ENCODE assay signal across 1 cellular context in the genomic region with DNA sequence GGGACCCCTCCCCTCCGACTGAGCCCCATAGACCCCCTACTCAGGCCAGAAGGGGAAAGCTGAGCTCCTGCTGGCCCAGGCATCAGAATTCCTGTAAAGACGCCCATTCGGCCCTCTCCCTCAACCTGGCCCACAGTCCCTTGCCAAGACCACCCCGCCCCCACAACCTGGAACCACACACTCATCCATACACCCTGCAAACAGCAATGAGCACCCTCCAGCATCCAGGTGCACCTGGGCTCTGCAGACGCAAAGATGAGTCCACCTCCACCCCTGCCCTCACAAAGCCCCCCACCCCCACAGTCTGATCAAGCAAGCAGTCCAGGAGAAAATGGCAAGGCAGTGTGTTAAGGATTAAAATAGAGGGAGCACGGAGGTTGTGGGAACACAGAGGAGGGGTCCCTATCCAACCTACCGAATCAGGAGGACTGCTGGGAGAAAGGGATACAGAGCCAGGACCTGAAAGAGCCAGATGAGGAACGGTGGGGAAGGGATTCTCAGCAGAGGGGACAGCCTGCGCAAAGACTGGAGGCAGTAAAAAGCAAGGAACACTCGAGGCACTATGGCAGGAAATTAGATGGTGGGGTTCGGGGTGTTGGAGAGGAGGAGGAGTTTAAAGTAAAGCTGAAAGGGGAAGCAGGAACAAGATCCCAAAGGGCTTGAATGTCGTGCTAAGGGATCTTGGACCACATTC.
TF ChIP-seq lines count a peak whose summit lies in the region.

No MANE protein-coding gene starts in this region.

TF ChIP-seq in SK-N-SH treated with all-trans-retinoic acid at 6 μM for 48 hours, 23 proteins besides CTCF, POLR2A, EP300 and RAD21 (continued from another document):
- TF ChIP-seq, protein P1, sequence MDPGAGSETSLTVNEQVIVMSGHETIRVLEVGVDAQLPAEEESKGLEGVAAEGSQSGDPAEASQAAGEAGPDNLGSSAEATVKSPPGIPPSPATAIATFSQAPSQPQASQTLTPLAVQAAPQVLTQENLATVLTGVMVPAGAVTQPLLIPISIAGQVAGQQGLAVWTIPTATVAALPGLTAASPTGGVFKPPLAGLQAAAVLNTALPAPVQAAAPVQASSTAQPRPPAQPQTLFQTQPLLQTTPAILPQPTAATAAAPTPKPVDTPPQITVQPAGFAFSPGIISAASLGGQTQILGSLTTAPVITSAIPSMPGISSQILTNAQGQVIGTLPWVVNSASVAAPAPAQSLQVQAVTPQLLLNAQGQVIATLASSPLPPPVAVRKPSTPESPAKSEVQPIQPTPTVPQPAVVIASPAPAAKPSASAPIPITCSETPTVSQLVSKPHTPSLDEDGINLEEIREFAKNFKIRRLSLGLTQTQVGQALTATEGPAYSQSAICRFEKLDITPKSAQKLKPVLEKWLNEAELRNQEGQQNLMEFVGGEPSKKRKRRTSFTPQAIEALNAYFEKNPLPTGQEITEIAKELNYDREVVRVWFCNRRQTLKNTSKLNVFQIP (CRISPR knock-in tag; IDR thresholded peaks at IDR 0.05; ENCODE audit: borderline replicate concordance, low read depth) = no peak
- TF ChIP-seq PPARA (CRISPR knock-in tag; IDR thresholded peaks at IDR 0.05; ENCODE audit: borderline replicate concordance) (no peak), ISL1 (CRISPR knock-in tag; IDR thresholded peaks at IDR 0.05) (no peak), ZFP3 (CRISPR knock-in tag; IDR thresholded peaks at IDR 0.05) (no peak), ARNTL (CRISPR knock-in tag; IDR thresholded peaks at IDR 0.05; ENCODE audit: borderline replicate concordance, low read depth) (no peak), CREB5 (CRISPR knock-in tag; IDR thresholded peaks at IDR 0.05; ENCODE audit: low read depth) (no peak), ZC3H10 (CRISPR knock-in tag; IDR thresholded peaks at IDR 0.05) (no peak), BACH2 (CRISPR knock-in tag; IDR thresholded peaks at IDR 0.05; ENCODE audit: borderline replicate concordance) (no peak)
- TF ChIP-seq, protein P2, sequence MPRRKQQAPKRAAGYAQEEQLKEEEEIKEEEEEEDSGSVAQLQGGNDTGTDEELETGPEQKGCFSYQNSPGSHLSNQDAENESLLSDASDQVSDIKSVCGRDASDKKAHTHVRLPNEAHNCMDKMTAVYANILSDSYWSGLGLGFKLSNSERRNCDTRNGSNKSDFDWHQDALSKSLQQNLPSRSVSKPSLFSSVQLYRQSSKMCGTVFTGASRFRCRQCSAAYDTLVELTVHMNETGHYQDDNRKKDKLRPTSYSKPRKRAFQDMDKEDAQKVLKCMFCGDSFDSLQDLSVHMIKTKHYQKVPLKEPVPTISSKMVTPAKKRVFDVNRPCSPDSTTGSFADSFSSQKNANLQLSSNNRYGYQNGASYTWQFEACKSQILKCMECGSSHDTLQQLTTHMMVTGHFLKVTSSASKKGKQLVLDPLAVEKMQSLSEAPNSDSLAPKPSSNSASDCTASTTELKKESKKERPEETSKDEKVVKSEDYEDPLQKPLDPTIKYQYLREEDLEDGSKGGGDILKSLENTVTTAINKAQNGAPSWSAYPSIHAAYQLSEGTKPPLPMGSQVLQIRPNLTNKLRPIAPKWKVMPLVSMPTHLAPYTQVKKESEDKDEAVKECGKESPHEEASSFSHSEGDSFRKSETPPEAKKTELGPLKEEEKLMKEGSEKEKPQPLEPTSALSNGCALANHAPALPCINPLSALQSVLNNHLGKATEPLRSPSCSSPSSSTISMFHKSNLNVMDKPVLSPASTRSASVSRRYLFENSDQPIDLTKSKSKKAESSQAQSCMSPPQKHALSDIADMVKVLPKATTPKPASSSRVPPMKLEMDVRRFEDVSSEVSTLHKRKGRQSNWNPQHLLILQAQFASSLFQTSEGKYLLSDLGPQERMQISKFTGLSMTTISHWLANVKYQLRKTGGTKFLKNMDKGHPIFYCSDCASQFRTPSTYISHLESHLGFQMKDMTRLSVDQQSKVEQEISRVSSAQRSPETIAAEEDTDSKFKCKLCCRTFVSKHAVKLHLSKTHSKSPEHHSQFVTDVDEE (CRISPR knock-in tag; IDR thresholded peaks at IDR 0.05) = no peak
